ENCODE assay signal across 13 cellular contexts in genomic region chr18:25284861-25285574, GRCh38.
DNase-seq lines count a peak whose midpoint lies in the region; ATAC-seq and TF ChIP-seq lines count a peak whose summit lies in the region.
"Had no signal": no experiment of that assay in that cellular context is flagged by ENCODE, and none has a peak within 500 bp of the region (broad histone marks: within the 10 kb centered on the region; RNA-seq: fewer than 3 reads in every experiment).

No MANE protein-coding gene starts in this region.

- DNase-seq in Right ventricle myocardium inferior (ENCODE audit: missing footprints) (no peak), cardiac septum (ENCODE audit: low spot score) (no peak), cerebellar cortex (ENCODE audit: low spot score) (peak; percentile 81), left lung (no peak), A172 (ENCODE audit: low spot score) (no peak), OCI-LY7 (ENCODE audit: low spot score) (no peak)
- DNase-seq: stimulated activated naive CD8-positive, alpha-beta T cell treated with anti-CD3 and anti-CD28 coated beads, Interleukin-15, Interleukin-2, amounts not matched to agents 100 U/mL and 50 U/mL, for 24 hours had no signal

- no peaks in the 10 kb centered on the region for H3K9me2 ChIP-seq in OCI-LY7 (ENCODE audit: insufficient read depth, low read length)

- intact Hi-C loops in Right ventricle myocardium inferior (cut with DNase I) (loop anchor here (1.0 kb wide), 1 partner anchor 63 kb away; no protein-coding TSS in a partner anchor), cardiac septum (cut with DNase I) (loop anchor here (2.0 to 5.0 kb wide), 2 partner anchors 53 to 64 kb away; no protein-coding TSS in a partner anchor), left lung (cut with DNase I) (no loop called here), OCI-LY7 (cut with micrococcal nuclease; ENCODE audit: unreplicated experiment) (no loop called here)

- H3K79me2 ChIP-seq in OCI-LY7 (ENCODE audit: insufficient read depth, low read depth, low read length) = no peaks in the 10 kb centered on the region

- H3K36me3 ChIP-seq in left lung (no peaks in the 10 kb centered on the region), OCI-LY7 (ENCODE audit: insufficient read depth, low read length) (no peaks in the 10 kb centered on the region)
- H3K36me3 ChIP-seq: BLaER1 treated with 17β-estradiol and CSF1 and Interleukin-3, amounts not matched to agents 10 nM and 100 nM had no signal

- ATAC-seq in Right ventricle myocardium inferior = peak; percentile 85
- peak; percentile 41 for ATAC-seq in left lung
- ATAC-seq in GM18519 (IDR thresholded peaks at IDR 0.05; ENCODE audit: low FRiP score, unreplicated experiment) = no peak
- no peak for ATAC-seq in esophagus mucosa
- ATAC-seq: left lobe of liver; stimulated activated naive CD8-positive, alpha-beta T cell treated with anti-CD3 and anti-CD28 coated beads, Interleukin-15, Interleukin-2, amounts not matched to agents 100 U/mL and 50 U/mL, for 24 hours had no signal

- no peaks in the 10 kb centered on the region for H3K27me3 ChIP-seq in left lung
- H3K27me3 ChIP-seq: BLaER1 treated with 17β-estradiol and CSF1 and Interleukin-3, amounts not matched to agents 10 nM and 100 nM had no signal

- TF ChIP-seq CTCF in left lung (IDR thresholded peaks at IDR 0.05) = no peak
- no peak for TF ChIP-seq CTCF in OCI-LY7 (conservative IDR thresholded peaks at IDR 0.05; ENCODE audit: low read length)

- CTCF ChIA-PET in OCI-LY7 (lab: Charles Lee; ENCODE audit: unreplicated experiment) = no interaction called here

- H3K9me3 ChIP-seq in left lung (no peaks in the 10 kb centered on the region), OCI-LY7 (ENCODE audit: low read length) (no peaks in the 10 kb centered on the region)
- H3K9me3 ChIP-seq: BLaER1 treated with 17β-estradiol and CSF1 and Interleukin-3, amounts not matched to agents 10 nM and 100 nM had no signal

- no TSS peak for BruUV-seq in OCI-LY7 (replicated peaks; lab: Mats Ljungman, UMichigan)

- H3K4me2 ChIP-seq in OCI-LY7 (ENCODE audit: low read length) = no peak overlapping the region
- H3K4me2 ChIP-seq: BLaER1 treated with 17β-estradiol and CSF1 and Interleukin-3, amounts not matched to agents 10 nM and 100 nM; KMS-11 had no signal

- H2AFZ ChIP-seq in OCI-LY7 (ENCODE audit: low read length) = no peak overlapping the region

- POLR2A ChIA-PET in OCI-LY7 (lab: Charles Lee) = interaction anchor here (0.7 kb wide), 2 partner anchors 42 to 1772 kb away, joined by 4 to 5 read pairs; no protein-coding TSS in a partner anchor

- H3K4me1 ChIP-seq in left lung (peaks cover 4 to 24% of the 10 kb centered on the region in 2 donors), OCI-LY7 (ENCODE audit: insufficient read depth, low read length, poor library complexity, severe bottlenecking) (no peaks in the 10 kb centered on the region)
- H3K4me1 ChIP-seq: BLaER1 treated with 17β-estradiol and CSF1 and Interleukin-3, amounts not matched to agents 10 nM and 100 nM had no signal

- no peaks in the 10 kb centered on the region for H4K20me1 ChIP-seq in OCI-LY7 (ENCODE audit: insufficient read depth, low read length)
- H4K20me1 ChIP-seq: BLaER1 treated with 17β-estradiol and CSF1 and Interleukin-3, amounts not matched to agents 10 nM and 100 nM had no signal

- H3K4me3 ChIP-seq in left lung (peak overlapping the region in 1 of 2 donors; percentile 5), OCI-LY7 (ENCODE audit: low read depth, low read length, poor library complexity, severe bottlenecking) (no peak overlapping the region)
- H3K4me3 ChIP-seq: BLaER1 treated with 17β-estradiol and CSF1 and Interleukin-3, amounts not matched to agents 10 nM and 100 nM had no signal

- H3K27ac ChIP-seq in left lung (peak overlapping the region; percentile 14 to 33), OCI-LY7 (ENCODE audit: low read depth, low read length, poor library complexity, severe bottlenecking) (no peak overlapping the region)
- H3K27ac ChIP-seq: BLaER1 treated with 17β-estradiol and CSF1 and Interleukin-3, amounts not matched to agents 10 nM and 100 nM; KMS-11; VCaP had no signal

Comparison
In these comparisons a context has a peak if more than half of its experiments do, and no peak if none do; other contexts are left out.
1. ATAC-seq: peak in Right ventricle myocardium inferior (single experiment) and left lung (single experiment); none in GM18519 (single experiment) and esophagus mucosa (single experiment).
2. intact Hi-C loops: an anchor here in Right ventricle myocardium inferior (1.0 kb wide) and cardiac septum (2.0 to 5.0 kb wide); none called in left lung and OCI-LY7.